ENCODE assay signal across 22 cellular contexts in the genomic region with DNA sequence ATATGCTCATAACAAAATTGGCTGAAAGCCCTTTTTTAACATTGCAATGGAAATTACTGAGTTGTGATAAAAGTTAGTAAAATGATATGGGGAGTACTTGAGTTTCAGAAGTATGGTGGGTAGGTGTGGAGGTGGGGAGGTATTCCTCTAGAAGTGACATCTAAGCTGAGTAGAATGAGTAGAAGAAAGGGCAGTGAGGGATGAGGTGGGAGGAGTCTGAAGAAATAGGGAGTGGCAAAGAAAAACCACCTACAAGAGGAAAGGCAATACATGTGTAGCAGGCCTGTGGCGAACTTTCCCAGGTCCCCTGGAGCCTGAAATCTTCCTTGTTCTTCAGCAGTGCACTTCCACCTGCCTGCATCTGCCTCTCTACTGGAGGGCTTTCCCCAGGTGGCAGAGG.
"Had no signal": no experiment of that assay in that cellular context is flagged by ENCODE, and none has a peak within 500 bp of the region (broad histone marks: within the 10 kb centered on the region; RNA-seq: fewer than 3 reads in every experiment).

No MANE protein-coding gene starts in this region.

- H3K27me3 Mint-ChIP-seq: activated naive CD4-positive, alpha-beta T cell treated with anti-CD3 and anti-CD28 coated beads, Interleukin-2, amount 10 ng/mL, durations not matched to agents 7 days and 5 days had no signal

- H3K9me3 Mint-ChIP-seq: activated CD8-positive, alpha-beta T cell treated with anti-CD3 and anti-CD28 coated beads for 36 hours; activated naive CD4-positive, alpha-beta T cell treated with anti-CD3 and anti-CD28 coated beads, Interleukin-2, amount 10 ng/mL, durations not matched to agents 7 days and 5 days; activated T-cell treated with anti-CD3 and anti-CD28 coated beads, Interleukin-2, amount 50 U/mL, for 72 hours; activated T-helper 2 cell treated with anti-CD3 and anti-CD28 coated beads, Interferon-gamma antibody, Interleukin-2, Interleukin-4, amounts not matched to agents 10 μg/mL and 5 μg/mL and 100 μg/mL, durations not matched to agents 14 hours and 24 hours and 36 hours; T-cell had no signal

- H3K4me3 Mint-ChIP-seq: activated CD8-positive, alpha-beta T cell treated with anti-CD3 and anti-CD28 coated beads for 36 hours; activated naive CD4-positive, alpha-beta T cell treated with anti-CD3 and anti-CD28 coated beads, Interleukin-2, amount 10 ng/mL, durations not matched to agents 7 days and 5 days; activated naive CD8-positive, alpha-beta T cell treated with anti-CD3 and anti-CD28 coated beads for 36 hours; activated T-cell treated with anti-CD3 and anti-CD28 coated beads, Interleukin-2, amount 50 U/mL, for 72 hours; T-cell had no signal

- ATAC-seq: activated CD8-positive, alpha-beta T cell treated with anti-CD3 and anti-CD28 coated beads for 36 hours; Right ventricle myocardium inferior; T-cell had no signal

- H3K27me3 ChIP-seq: brain microvascular endothelial cell, cardiac muscle cell had no signal

- H3K4me3 ChIP-seq: cardiac muscle cell, SK-N-MC had no signal

- H3K36me3 Mint-ChIP-seq: activated naive CD4-positive, alpha-beta T cell treated with anti-CD3 and anti-CD28 coated beads, Interleukin-2, amount 10 ng/mL, durations not matched to agents 7 days and 5 days; activated naive CD8-positive, alpha-beta T cell treated with anti-CD3 and anti-CD28 coated beads for 36 hours; T-cell had no signal

- DNase-seq: activated CD4-positive, CD25-positive, alpha-beta regulatory T cell; activated CD8-positive, alpha-beta memory T cell treated with anti-CD3 and anti-CD28 coated beads, Interleukin-2, amount 50 U/mL, for 4 hours; activated CD8-positive, alpha-beta T cell treated with anti-CD3 and anti-CD28 coated beads for 36 hours; activated gamma-delta T cell treated with Interleukin-2 at 50 U/mL for 16 hours; activated naive CD4-positive, alpha-beta T cell treated with anti-CD3 and anti-CD28 coated beads, Interleukin-2, amount 10 ng/mL, durations not matched to agents 7 days and 5 days; activated naive CD8-positive, alpha-beta T cell treated with anti-CD3 and anti-CD28 coated beads for 36 hours; activated T-cell treated with anti-CD3 and anti-CD28 coated beads, Interleukin-2, amount 50 U/mL, for 72 hours; brain microvascular endothelial cell; Kasumi-1; NCI-H146; NCI-H187 treated with DMSO at 0.1 percent for 48 hours; NCI-H345; NCI-H510A; NCI-H526 treated with DMSO at 0.1 percent for 48 hours; NCI-H82; T-cell; T-helper 2 cell; T1000 had no signal

- H3K27ac Mint-ChIP-seq: activated CD8-positive, alpha-beta T cell treated with anti-CD3 and anti-CD28 coated beads for 36 hours; activated naive CD4-positive, alpha-beta T cell treated with anti-CD3 and anti-CD28 coated beads, Interleukin-2, amount 10 ng/mL, durations not matched to agents 7 days and 5 days; activated naive CD8-positive, alpha-beta T cell treated with anti-CD3 and anti-CD28 coated beads for 36 hours; activated T-cell treated with anti-CD3 and anti-CD28 coated beads, Interleukin-2, amount 50 U/mL, for 72 hours; activated T-helper 2 cell treated with anti-CD3 and anti-CD28 coated beads, Interferon-gamma antibody, Interleukin-2, Interleukin-4, amounts not matched to agents 10 μg/mL and 5 μg/mL and 100 μg/mL, durations not matched to agents 14 hours and 24 hours and 36 hours; T-cell had no signal

- H3K27ac ChIP-seq: brain microvascular endothelial cell, cardiac muscle cell, SK-N-MC had no signal

- H3K36me3 ChIP-seq: brain microvascular endothelial cell, cardiac muscle cell had no signal
